Comparison of ENCODE assay signal across 11 cellular contexts in genomic region chr2:286774-287392, GRCh38. TPM values are rescaled to one million over a fixed set of nuclear protein-coding genes. Genes with fewer than 3 reads are reported as not detected.
DNase-seq lines count a peak whose midpoint lies in the region; ATAC-seq and TF ChIP-seq lines count a peak whose summit lies in the region.
"Had no signal": no experiment of that assay in that cellular context is flagged by ENCODE, and none has a peak within 500 bp of the region (broad histone marks: within the 10 kb centered on the region; RNA-seq: fewer than 3 reads in every experiment).

No MANE protein-coding gene starts in this region.

- H3K27ac ChIP-seq in heart left ventricle = no peak overlapping the region
- no peak overlapping the region for H3K27ac ChIP-seq in upper lobe of left lung

- H3K4me1 ChIP-seq in heart left ventricle (peaks cover 8 to 41% (median 19%) of the 10 kb centered on the region in 12 donors), upper lobe of left lung (peaks cover 25 to 37% (median 28%) of the 10 kb centered on the region in 4 donors)

- H3K4me1 Mint-ChIP-seq in effector memory CD8-positive, alpha-beta T cell (ENCODE audit: low read depth in 2 of 2) = peaks cover 3 to 15% of the 10 kb centered on the region in 2 donors
- H3K4me1 Mint-ChIP-seq in mesothelial cell of epicardium = peaks cover 14% of the 10 kb centered on the region

- ATAC-seq in heart left ventricle (no peak), left cardiac atrium (no peak), upper lobe of left lung (ENCODE audit: low FRiP score in 2 of 2) (no peak), GM18498 (IDR thresholded peaks at IDR 0.05; ENCODE audit: unreplicated experiment) (no peak)
- no peak for ATAC-seq in effector memory CD8-positive, alpha-beta T cell (replicated peaks)

- DNase-seq in heart left ventricle = no peak
- DNase-seq in left cardiac atrium = no peak
- DNase-seq in effector memory CD8-positive, alpha-beta T cell = no peak
- DNase-seq in mesothelial cell of epicardium (ENCODE audit: low spot score in 2 of 2, unreplicated experiment in 2 of 2) = no peak
- DNase-seq in upper lobe of left lung = no peak
- DNase-seq in erythroblast (lab: John Stamatoyannopoulos, UW) = no peak
- no peak for DNase-seq in CD1c-positive myeloid dendritic cell (ENCODE audit: extremely low spot score)
- DNase-seq: C1 segment of cervical spinal cord, foreskin melanocyte had no signal

- H3K4me3 Mint-ChIP-seq in effector memory CD8-positive, alpha-beta T cell = peak overlapping the region; percentile 40 to 50
- peak overlapping the region; percentile 55 for H3K4me3 Mint-ChIP-seq in mesothelial cell of epicardium
- H3K4me3 Mint-ChIP-seq: stimulated activated effector memory CD8-positive, alpha-beta T cell treated with anti-CD3 and anti-CD28 coated beads, Interleukin-12 subunit alpha, Interleukin-12 subunit beta, amount 100 ng/mL, for 72 hours had no signal

- no peaks in the 10 kb centered on the region for H3K9me3 Mint-ChIP-seq in effector memory CD8-positive, alpha-beta T cell
- no peaks in the 10 kb centered on the region for H3K9me3 Mint-ChIP-seq in mesothelial cell of epicardium
- H3K9me3 Mint-ChIP-seq: stimulated activated effector memory CD8-positive, alpha-beta T cell treated with anti-CD3 and anti-CD28 coated beads, Interleukin-12 subunit alpha, Interleukin-12 subunit beta, amount 100 ng/mL, for 72 hours had no signal

- H3K4me3 ChIP-seq in heart left ventricle (peak overlapping the region in 9 of 12 donors; percentile 27 to 57 (median 51)), upper lobe of left lung (peak overlapping the region in 3 of 4 donors; percentile 58 to 74 (median 65))

- TF ChIP-seq EP300 in upper lobe of left lung (IDR thresholded peaks at IDR 0.05) = no peak

- no peak overlapping the region for H3K27ac Mint-ChIP-seq in effector memory CD8-positive, alpha-beta T cell
- no peak overlapping the region for H3K27ac Mint-ChIP-seq in mesothelial cell of epicardium
- H3K27ac Mint-ChIP-seq: stimulated activated effector memory CD8-positive, alpha-beta T cell treated with anti-CD3 and anti-CD28 coated beads, Interleukin-12 subunit alpha, Interleukin-12 subunit beta, amount 100 ng/mL, for 72 hours had no signal

- peaks cover 3% of the 10 kb centered on the region for H3K36me3 Mint-ChIP-seq in effector memory CD8-positive, alpha-beta T cell (ENCODE audit: insufficient read depth)
- peaks cover 2% of the 10 kb centered on the region for H3K36me3 Mint-ChIP-seq in mesothelial cell of epicardium

- peaks cover 0 to 11% (median 8%) of the 10 kb centered on the region in 9 donors for H3K36me3 ChIP-seq in heart left ventricle
- H3K36me3 ChIP-seq in upper lobe of left lung = peaks cover 0 to 7% (median 5%) of the 10 kb centered on the region in 4 donors

- H3K27me3 Mint-ChIP-seq in effector memory CD8-positive, alpha-beta T cell = peaks cover 22 to 34% of the 10 kb centered on the region in 2 donors
- H3K27me3 Mint-ChIP-seq in mesothelial cell of epicardium (ENCODE audit: low read depth) = peaks cover 63% of the 10 kb centered on the region

- no peak for TF ChIP-seq CTCF in heart left ventricle (IDR thresholded peaks at IDR 0.05)
- no peak for TF ChIP-seq CTCF in mesothelial cell of epicardium (IDR thresholded peaks at IDR 0.05; ENCODE audit: unreplicated experiment)
- no peak for TF ChIP-seq CTCF in upper lobe of left lung (IDR thresholded peaks at IDR 0.05)

- H3K27me3 ChIP-seq in heart left ventricle (peaks cover 0 to 47% (median 17%) of the 10 kb centered on the region in 9 donors), upper lobe of left lung (peaks cover 0 to 17% (median 9%) of the 10 kb centered on the region in 4 donors)

- H3K9me3 ChIP-seq in heart left ventricle (no peaks in the 10 kb centered on the region), upper lobe of left lung (no peaks in the 10 kb centered on the region)

- intact Hi-C loops in heart left ventricle (cut with DNase I) (loop anchor here in 5 of 10 donors (5.0 kb wide), 2 partner anchors 40 to 115 kb away; no protein-coding TSS in a partner anchor), left cardiac atrium (cut with DNase I) (no loop called here)

- TF ChIP-seq POLR2A in heart left ventricle (IDR thresholded peaks at IDR 0.05) (no peak), upper lobe of left lung (IDR thresholded peaks at IDR 0.05) (no peak), erythroblast (IDR thresholded peaks at IDR 0.05; ENCODE audit: low read length) (no peak)

- WGBS in heart left ventricle, 4 donors = 38 to 39% (median 38%) methylated on average over 20 of the region's 20 CpGs
- 29 to 32% methylated on average over 20 of the region's 20 CpGs for WGBS in upper lobe of left lung, 2 donors

RNA-seq across cellular contexts. Expression of gene ALKAL2, which starts 1.0 kb away (rescaled TPM):
- total RNA-seq in heart left ventricle = 1 to 10 TPM in 5 of 9 donors, under 1 TPM in 4; 0.44 to 9.0 (median 2.2) TPM
- 1 to 10 TPM in 1 of 2 donors, under 1 TPM in 1; 0.25 to 1.2 TPM for polyA plus RNA-seq in heart left ventricle
- under 1 TPM; 0.68 to 0.80 TPM for total RNA-seq in left cardiac atrium
- 0.50 to 1.4 TPM (median 1.1 TPM) in 3 replicates for total RNA-seq in mesothelial cell of epicardium
- 10 to 100 TPM in 5 of 6 donors, 1 to 10 TPM in 1; 8.3 to 30.7 (median 14.8) TPM for total RNA-seq in upper lobe of left lung

RNA-seq across cellular contexts. Expression of gene ACP1, which starts 22.1 kb away (rescaled TPM):
- 10 to 100 TPM; 60.9 to 95.7 (median 64.7) TPM for total RNA-seq in heart left ventricle
- 10 to 100 TPM; 51.4 to 99.7 TPM for polyA plus RNA-seq in heart left ventricle
- 10 to 100 TPM; 53.3 to 61.7 TPM for total RNA-seq in left cardiac atrium
- 113 to 118 TPM (median 116 TPM) in 3 replicates for total RNA-seq in mesothelial cell of epicardium
- total RNA-seq in upper lobe of left lung = 100 to 1,000 TPM in 2 of 6 donors, 10 to 100 TPM in 4; 34.7 to 113 (median 73.7) TPM

RNA-seq across cellular contexts. Expression of gene SH3YL1, which starts 23.1 kb away (rescaled TPM):
- 10 to 100 TPM in 5 of 9 donors, 1 to 10 TPM in 4; 4.9 to 16.4 (median 10.5) TPM for total RNA-seq in heart left ventricle
- 10 to 100 TPM in 1 of 2 donors, 1 to 10 TPM in 1; 7.1 to 11.7 TPM for polyA plus RNA-seq in heart left ventricle
- total RNA-seq in left cardiac atrium = 10 to 100 TPM; 13.8 to 14.0 TPM
- 77.6 to 85.8 TPM (median 84.2 TPM) in 3 replicates for total RNA-seq in mesothelial cell of epicardium
- total RNA-seq in upper lobe of left lung = 100 to 1,000 TPM in 3 of 6 donors, 10 to 100 TPM in 3; 30.5 to 140 (median 89.2) TPM
